ENCODE assay signal across 22 cellular contexts in genomic region chr2:71702971-71703898, GRCh38.
"Had no signal": no experiment of that assay in that cellular context is flagged by ENCODE, and none has a peak within 500 bp of the region (broad histone marks: within the 10 kb centered on the region; RNA-seq: fewer than 3 reads in every experiment).

No MANE protein-coding gene starts in this region.

- H3K27ac ChIP-seq: left lung, neutrophil, psoas muscle, tibial nerve had no signal

- H3K4me1 ChIP-seq: left lung had no signal

- H3K36me3 ChIP-seq: heart left ventricle, left lung, neutrophil, tibial nerve had no signal

- DNase-seq: activated CD4-positive, alpha-beta T cell treated with anti-CD3 and anti-CD28 coated beads for 4 hours; activated CD4-positive, alpha-beta T cell treated with anti-CD3 and anti-CD28 coated beads, Interleukin-2, amount 50 U/mL, for 48 hours; activated CD4-positive, CD25-positive, alpha-beta regulatory T cell; activated CD8-positive, alpha-beta memory T cell treated with anti-CD3 and anti-CD28 coated beads for 24 hours; activated gamma-delta T cell; activated naive CD4-positive, alpha-beta T cell treated with anti-CD3 and anti-CD28 coated beads, Interleukin-2, amount 10 ng/mL, durations not matched to agents 7 days and 5 days; central memory CD4-positive, alpha-beta T cell; endodermal cell; kidney glomerular epithelial cell; naive thymus-derived CD4-positive, alpha-beta T cell; psoas muscle; stimulated activated naive CD4-positive, alpha-beta T cell treated with Interleukin-2 at 50 U/mL for 16 hours; T-helper 1 cell had no signal

- H3K4me3 ChIP-seq: heart left ventricle, left lung, psoas muscle, tibial nerve had no signal

- H3K27ac Mint-ChIP-seq: activated naive CD4-positive, alpha-beta T cell treated with anti-CD3 and anti-CD28 coated beads, Interleukin-2, amount 10 ng/mL, durations not matched to agents 7 days and 5 days; activated naive CD8-positive, alpha-beta T cell treated with anti-CD3 and anti-CD28 coated beads, Interleukin-2, amount 10 ng/mL, durations not matched to agents 7 days and 5 days; dendritic cell treated with granulocyte-macrophage colony-stimulating factor and Interleukin-4, amounts not matched to agents 40 ng/mL and 50 ng/mL, for 4 days; endodermal cell; mesothelial cell of epicardium; T-helper 2 cell treated with Interferon-gamma antibody and Interleukin-4, amounts not matched to agents 5 μg/mL and 100 μg/mL, for 36 hours had no signal

- H3K27me3 ChIP-seq: heart left ventricle, left lung, tibial nerve had no signal

- H3K36me3 Mint-ChIP-seq: activated naive CD4-positive, alpha-beta T cell treated with anti-CD3 and anti-CD28 coated beads, Interleukin-2, amount 10 ng/mL, durations not matched to agents 7 days and 5 days; activated naive CD8-positive, alpha-beta T cell treated with anti-CD3 and anti-CD28 coated beads, Interleukin-2, amount 10 ng/mL, durations not matched to agents 7 days and 5 days; mesothelial cell of epicardium; naive thymus-derived CD4-positive, alpha-beta T cell had no signal

- H3K4me1 Mint-ChIP-seq: activated naive CD4-positive, alpha-beta T cell treated with anti-CD3 and anti-CD28 coated beads, Interleukin-2, amount 10 ng/mL, durations not matched to agents 7 days and 5 days; activated naive CD8-positive, alpha-beta T cell treated with anti-CD3 and anti-CD28 coated beads, Interleukin-2, amount 10 ng/mL, durations not matched to agents 7 days and 5 days; naive thymus-derived CD4-positive, alpha-beta T cell had no signal

- H3K27me3 Mint-ChIP-seq: activated naive CD8-positive, alpha-beta T cell treated with anti-CD3 and anti-CD28 coated beads, Interleukin-2, amount 10 ng/mL, durations not matched to agents 7 days and 5 days; dendritic cell treated with granulocyte-macrophage colony-stimulating factor and Interleukin-4, amounts not matched to agents 40 ng/mL and 50 ng/mL, for 4 days had no signal

- H3K9me3 ChIP-seq: heart left ventricle, left lung, neutrophil, psoas muscle, tibial nerve had no signal

- H3K4me3 Mint-ChIP-seq: activated naive CD4-positive, alpha-beta T cell treated with anti-CD3 and anti-CD28 coated beads, Interleukin-2, amount 10 ng/mL, durations not matched to agents 7 days and 5 days; activated naive CD8-positive, alpha-beta T cell treated with anti-CD3 and anti-CD28 coated beads, Interleukin-2, amount 10 ng/mL, durations not matched to agents 7 days and 5 days; dendritic cell treated with granulocyte-macrophage colony-stimulating factor and Interleukin-4, amounts not matched to agents 40 ng/mL and 50 ng/mL, for 4 days; endodermal cell; mesothelial cell of epicardium; naive thymus-derived CD4-positive, alpha-beta T cell; T-helper 2 cell treated with Interferon-gamma antibody and Interleukin-4, amounts not matched to agents 5 μg/mL and 100 μg/mL, for 36 hours had no signal

- ATAC-seq: esophagus mucosa; heart left ventricle; left lung; naive thymus-derived CD4-positive, alpha-beta T cell had no signal

- H3K9me3 Mint-ChIP-seq: activated naive CD4-positive, alpha-beta T cell treated with anti-CD3 and anti-CD28 coated beads, Interleukin-2, amount 10 ng/mL, durations not matched to agents 7 days and 5 days; activated naive CD8-positive, alpha-beta T cell treated with anti-CD3 and anti-CD28 coated beads, Interleukin-2, amount 10 ng/mL, durations not matched to agents 7 days and 5 days; dendritic cell treated with granulocyte-macrophage colony-stimulating factor and Interleukin-4, amounts not matched to agents 40 ng/mL and 50 ng/mL, for 4 days; mesothelial cell of epicardium; naive thymus-derived CD4-positive, alpha-beta T cell; T-helper 2 cell treated with Interferon-gamma antibody and Interleukin-4, amounts not matched to agents 5 μg/mL and 100 μg/mL, for 36 hours had no signal
